In genomic region chr2:219331560-219332213, GRCh38 we compare ENCODE assay signal across 1 cellular context.
TF ChIP-seq lines count a peak whose summit lies in the region.

No MANE protein-coding gene starts in this region.

TF ChIP-seq in HepG2, 621 proteins besides CTCF, POLR2A, EP300 and RAD21 (continues in another document):
- TF ChIP-seq PITX1 (CRISPR knock-in tag; IDR thresholded peaks at IDR 0.05) (peak; percentile 70), HOXA9 (CRISPR knock-in tag; IDR thresholded peaks at IDR 0.05; ENCODE audit: borderline replicate concordance) (peak; percentile 84; the same call in 1 of the 2 replicates), ZNF253 (CRISPR knock-in tag; IDR thresholded peaks at IDR 0.05; ENCODE audit: borderline replicate concordance) (0 out of 2 replicates have a peak, but pooled peaks have one; percentile 71), ZNF326 (CRISPR knock-in tag; IDR thresholded peaks at IDR 0.05; ENCODE audit: borderline replicate concordance) (no peak), FOSL2 (CRISPR knock-in tag; IDR thresholded peaks at IDR 0.05) (peak; percentile 59), SUZ12 (IDR thresholded peaks at IDR 0.05; ENCODE audit: low read depth, low read length) (no peak), ARNTL (CRISPR knock-in tag; IDR thresholded peaks at IDR 0.05) (0 out of 2 replicates have a peak, but pooled peaks have one; percentile 51), TEAD3 (CRISPR knock-in tag; optimal IDR thresholded peaks at IDR 0.05; ENCODE audit: borderline replicate concordance) (peak; percentile 70), HHEX (CRISPR knock-in tag; IDR thresholded peaks at IDR 0.05) (0 out of 2 replicates have a peak, but pooled peaks have one; percentile 10), ATF4 (CRISPR knock-in tag; IDR thresholded peaks at IDR 0.05) (0 out of 4 replicates have a peak, but pooled peaks of 1 of the 2 experiments have one; percentile 15), TIGD3 (CRISPR knock-in tag; IDR thresholded peaks at IDR 0.05; ENCODE audit: borderline replicate concordance) (no peak), CEBPZ (IDR thresholded peaks at IDR 0.05; ENCODE audit: low read length) (no peak), ZNF550 (CRISPR knock-in tag; IDR thresholded peaks at IDR 0.05; ENCODE audit: borderline replicate concordance) (no peak), ZNF678 (CRISPR knock-in tag; IDR thresholded peaks at IDR 0.05) (0 out of 2 replicates have a peak, but pooled peaks have one; percentile 87), ZNF576 (CRISPR knock-in tag; IDR thresholded peaks at IDR 0.05) (no peak), MEIS1 (CRISPR knock-in tag; IDR thresholded peaks at IDR 0.05; ENCODE audit: borderline replicate concordance) (no peak), MAZ (IDR thresholded peaks at IDR 0.05; ENCODE audit: borderline replicate concordance, low read depth, low read length) (no peak), MAZ (CRISPR knock-in tag; IDR thresholded peaks at IDR 0.05; ENCODE audit: low read depth) (peak; percentile 58; the same call in 1 of the 2 replicates), NFAT5 (CRISPR knock-in tag; IDR thresholded peaks at IDR 0.05) (peak; percentile 97), ZNF430 (CRISPR knock-in tag; IDR thresholded peaks at IDR 0.05) (peak; percentile 96), ZNF598 (CRISPR knock-in tag; IDR thresholded peaks at IDR 0.05; ENCODE audit: borderline replicate concordance) (peak; percentile 70; the same call in 1 of the 2 replicates), ELF4 (CRISPR knock-in tag; IDR thresholded peaks at IDR 0.05; ENCODE audit: borderline replicate concordance) (no peak), FOXO1 (CRISPR knock-in tag; IDR thresholded peaks at IDR 0.05) (peak; percentile 56; the same call in 1 of the 2 replicates), ZMAT5 (CRISPR knock-in tag; IDR thresholded peaks at IDR 0.05; ENCODE audit: borderline replicate concordance, low read depth) (0 out of 2 replicates have a peak, but pooled peaks have one; percentile 73), ZNF296 (CRISPR knock-in tag; conservative IDR thresholded peaks at IDR 0.05) (peak; percentile 75; the same call in 1 of the 2 replicates), NR2F1 (CRISPR knock-in tag; IDR thresholded peaks at IDR 0.05) (0 out of 4 replicates have a peak, but pooled peaks of 1 of the 2 experiments have one; percentile 39), CENPT (CRISPR knock-in tag; IDR thresholded peaks at IDR 0.05; ENCODE audit: low read depth) (peak; percentile 89), ZNF30 (CRISPR knock-in tag; IDR thresholded peaks at IDR 0.05) (0 out of 2 replicates have a peak, but pooled peaks have one; percentile 75), CBX5 (CRISPR knock-in tag; IDR thresholded peaks at IDR 0.05; ENCODE audit: borderline replicate concordance) (peak; percentile 77), ATF7-NPFF (CRISPR knock-in tag; IDR thresholded peaks at IDR 0.05; ENCODE audit: low read depth) (peak; percentile 93; the same call in 1 of the 2 replicates), ATF2 (CRISPR knock-in tag; IDR thresholded peaks at IDR 0.05) (peak; percentile 84), ZFP62 (CRISPR knock-in tag; IDR thresholded peaks at IDR 0.05) (no peak), CHD2 (IDR thresholded peaks at IDR 0.05; ENCODE audit: low read depth, low read length) (no peak)
- TF ChIP-seq, protein P1, sequence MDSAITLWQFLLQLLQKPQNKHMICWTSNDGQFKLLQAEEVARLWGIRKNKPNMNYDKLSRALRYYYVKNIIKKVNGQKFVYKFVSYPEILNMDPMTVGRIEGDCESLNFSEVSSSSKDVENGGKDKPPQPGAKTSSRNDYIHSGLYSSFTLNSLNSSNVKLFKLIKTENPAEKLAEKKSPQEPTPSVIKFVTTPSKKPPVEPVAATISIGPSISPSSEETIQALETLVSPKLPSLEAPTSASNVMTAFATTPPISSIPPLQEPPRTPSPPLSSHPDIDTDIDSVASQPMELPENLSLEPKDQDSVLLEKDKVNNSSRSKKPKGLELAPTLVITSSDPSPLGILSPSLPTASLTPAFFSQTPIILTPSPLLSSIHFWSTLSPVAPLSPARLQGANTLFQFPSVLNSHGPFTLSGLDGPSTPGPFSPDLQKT (CRISPR knock-in tag; IDR thresholded peaks at IDR 0.05; ENCODE audit: borderline replicate concordance), result peak; percentile 21; the same call in 1 of the 2 replicates
- TF ChIP-seq, protein P2, sequence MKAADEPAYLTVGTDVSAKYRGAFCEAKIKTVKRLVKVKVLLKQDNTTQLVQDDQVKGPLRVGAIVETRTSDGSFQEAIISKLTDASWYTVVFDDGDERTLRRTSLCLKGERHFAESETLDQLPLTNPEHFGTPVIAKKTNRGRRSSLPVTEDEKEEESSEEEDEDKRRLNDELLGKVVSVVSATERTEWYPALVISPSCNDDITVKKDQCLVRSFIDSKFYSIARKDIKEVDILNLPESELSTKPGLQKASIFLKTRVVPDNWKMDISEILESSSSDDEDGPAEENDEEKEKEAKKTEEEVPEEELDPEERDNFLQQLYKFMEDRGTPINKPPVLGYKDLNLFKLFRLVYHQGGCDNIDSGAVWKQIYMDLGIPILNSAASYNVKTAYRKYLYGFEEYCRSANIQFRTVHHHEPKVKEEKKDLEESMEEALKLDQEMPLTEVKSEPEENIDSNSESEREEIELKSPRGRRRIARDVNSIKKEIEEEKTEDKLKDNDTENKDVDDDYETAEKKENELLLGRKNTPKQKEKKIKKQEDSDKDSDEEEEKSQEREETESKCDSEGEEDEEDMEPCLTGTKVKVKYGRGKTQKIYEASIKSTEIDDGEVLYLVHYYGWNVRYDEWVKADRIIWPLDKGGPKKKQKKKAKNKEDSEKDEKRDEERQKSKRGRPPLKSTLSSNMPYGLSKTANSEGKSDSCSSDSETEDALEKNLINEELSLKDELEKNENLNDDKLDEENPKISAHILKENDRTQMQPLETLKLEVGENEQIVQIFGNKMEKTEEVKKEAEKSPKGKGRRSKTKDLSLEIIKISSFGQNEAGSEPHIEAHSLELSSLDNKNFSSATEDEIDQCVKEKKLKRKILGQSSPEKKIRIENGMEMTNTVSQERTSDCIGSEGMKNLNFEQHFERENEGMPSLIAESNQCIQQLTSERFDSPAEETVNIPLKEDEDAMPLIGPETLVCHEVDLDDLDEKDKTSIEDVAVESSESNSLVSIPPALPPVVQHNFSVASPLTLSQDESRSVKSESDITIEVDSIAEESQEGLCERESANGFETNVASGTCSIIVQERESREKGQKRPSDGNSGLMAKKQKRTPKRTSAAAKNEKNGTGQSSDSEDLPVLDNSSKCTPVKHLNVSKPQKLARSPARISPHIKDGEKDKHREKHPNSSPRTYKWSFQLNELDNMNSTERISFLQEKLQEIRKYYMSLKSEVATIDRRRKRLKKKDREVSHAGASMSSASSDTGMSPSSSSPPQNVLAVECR (CRISPR knock-in tag; IDR thresholded peaks at IDR 0.05; ENCODE audit: borderline replicate concordance), result peak; percentile 66; the same call in 1 of the 2 replicates
- TF ChIP-seq, protein P3, sequence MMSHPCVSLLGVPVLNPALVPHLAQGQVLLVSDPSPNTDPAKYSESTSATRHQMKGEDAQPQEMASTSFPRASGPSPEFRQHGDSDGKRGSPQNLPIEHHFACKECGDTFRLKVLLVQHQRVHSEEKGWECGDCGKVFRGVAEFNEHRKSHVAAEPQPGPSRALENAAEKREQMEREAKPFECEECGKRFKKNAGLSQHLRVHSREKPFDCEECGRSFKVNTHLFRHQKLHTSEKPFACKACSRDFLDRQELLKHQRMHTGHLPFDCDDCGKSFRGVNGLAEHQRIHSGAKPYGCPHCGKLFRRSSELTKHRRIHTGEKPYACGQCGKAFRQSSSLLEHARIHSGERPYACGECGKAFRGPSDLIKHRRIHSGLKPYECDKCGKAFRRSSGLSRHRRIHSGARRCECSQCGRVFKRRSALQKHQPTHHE (CRISPR knock-in tag; IDR thresholded peaks at IDR 0.05; ENCODE audit: borderline replicate concordance), result 0 out of 2 replicates have a peak, but pooled peaks have one; percentile 45
- TF ChIP-seq, protein P4, sequence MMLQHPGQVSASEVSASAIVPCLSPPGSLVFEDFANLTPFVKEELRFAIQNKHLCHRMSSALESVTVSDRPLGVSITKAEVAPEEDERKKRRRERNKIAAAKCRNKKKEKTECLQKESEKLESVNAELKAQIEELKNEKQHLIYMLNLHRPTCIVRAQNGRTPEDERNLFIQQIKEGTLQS (CRISPR knock-in tag; IDR thresholded peaks at IDR 0.05), result peak; percentile 81
